In the genomic region with DNA sequence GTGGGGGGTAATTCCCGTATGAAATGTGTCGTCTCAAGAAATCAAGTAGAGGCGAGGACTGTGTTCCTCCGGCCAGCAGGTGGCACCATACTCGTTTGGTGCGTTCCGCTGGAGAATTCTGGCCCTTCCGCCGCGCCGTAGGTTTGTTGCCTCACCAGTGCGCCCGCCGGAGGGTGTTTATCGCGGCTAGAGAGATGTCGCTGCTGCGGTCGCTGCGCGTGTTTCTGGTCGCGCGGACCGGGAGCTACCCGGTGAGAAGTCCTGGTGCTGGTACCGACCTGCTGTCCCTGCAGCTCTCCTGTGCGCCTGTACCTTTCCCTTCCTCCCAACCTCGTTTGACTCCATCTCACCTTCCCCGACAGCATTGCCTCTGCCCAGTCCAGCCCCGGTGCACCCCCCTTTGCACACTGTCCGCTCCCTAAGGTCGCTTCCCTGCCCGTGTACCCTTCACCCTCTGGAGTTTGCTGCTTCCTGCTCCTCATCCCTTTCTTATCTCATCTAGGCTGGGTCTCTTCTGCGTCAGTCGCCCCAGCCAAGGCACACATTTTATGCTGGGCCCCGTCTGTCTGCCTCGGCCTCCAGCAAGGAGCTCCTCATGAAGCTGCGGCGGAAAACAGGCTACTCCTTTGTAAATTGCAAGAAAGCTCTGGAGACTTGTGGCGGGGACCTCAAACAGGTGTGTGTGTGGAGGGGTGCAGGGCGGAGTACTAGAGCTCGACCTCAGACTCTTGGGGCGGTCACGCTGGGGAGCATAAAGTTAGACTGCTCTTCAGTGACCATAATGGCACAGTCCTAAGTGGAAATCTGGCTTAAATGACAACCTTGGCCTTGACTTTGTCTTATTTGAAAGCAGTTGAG, we compare ENCODE assay signal across 8 cellular contexts. TPM values are rescaled to one million over a fixed set of nuclear protein-coding genes. Genes with fewer than 3 reads are reported as not detected.
DNase-seq lines count a peak whose midpoint lies in the region; ATAC-seq and TF ChIP-seq lines count a peak whose summit lies in the region.

A gene (plus strand): TSS at position 180 of the 858 bp plus-strand sequence. CDS start 15 bp downstream, at position 195.

- H3K9me2 ChIP-seq in GM23248 (ENCODE audit: insufficient read depth), result no peaks in the 10 kb centered on the region

- H3K9ac ChIP-seq in GM23248, result peak within 1 kb of the TSS; percentile 94

- peaks cover 17% of the 10 kb centered on the region for H3F3A ChIP-seq in GM23248 (ENCODE audit: insufficient read depth)

- H3K27me3 Mint-ChIP-seq in natural killer cell treated with Interleukin-12 subunit alpha and Interleukin-12 subunit beta and Interleukin-15 and Interleukin-18, amount 100 ng/mL, for 72 hours, result no peaks in the 10 kb centered on the region

- peak within 1 kb of the TSS; percentile 98 for H3K4me3 Mint-ChIP-seq in natural killer cell treated with Interleukin-12 subunit alpha and Interleukin-12 subunit beta and Interleukin-15 and Interleukin-18, amount 100 ng/mL, for 72 hours

- H3K4me1 ChIP-seq in GM23248 (ENCODE audit: insufficient read depth), result peaks cover 3% of the 10 kb centered on the region; the same call in 1 of the 2 replicates

- 1 to 2% methylated on average over 45 of the region's 45 CpGs for WGBS in GM23248 (ENCODE audit: low coverage in 1 of 2, low lambda C conversion rate in 2 of 2, missing lambda C conversion rate in 2 of 2), 2 experiments

- H2AFZ ChIP-seq in GM23248, result peak within 1 kb of the TSS; percentile 83

- H3K79me2 ChIP-seq in GM23248 (ENCODE audit: insufficient read depth), result peaks cover 46% of the 10 kb centered on the region

- H3K4me3 ChIP-seq in GM23248 (peak within 1 kb of the TSS; percentile 98), fibroblast of mammary gland (ENCODE audit: control insufficient read depth, low read depth, low read length) (peak within 1 kb of the TSS; percentile 100)

- no peaks in the 10 kb centered on the region for H3K9me3 Mint-ChIP-seq in natural killer cell treated with Interleukin-12 subunit alpha and Interleukin-12 subunit beta and Interleukin-15 and Interleukin-18, amount 100 ng/mL, for 72 hours

- H4K20me1 ChIP-seq in GM23248 (ENCODE audit: insufficient read depth), result no peaks in the 10 kb centered on the region

- H3K36me3 Mint-ChIP-seq in natural killer cell treated with Interleukin-12 subunit alpha and Interleukin-12 subunit beta and Interleukin-15 and Interleukin-18, amount 100 ng/mL, for 72 hours, result peaks cover 17% of the 10 kb centered on the region

- peak within 1 kb of the TSS; percentile 40 for H3K27ac ChIP-seq in GM23248

- peak within 1 kb of the TSS; percentile 93 for H3K4me2 ChIP-seq in GM23248 (ENCODE audit: unreplicated experiment)

- in situ Hi-C loops in GM23248 (cut with MboI), result no loop called here

- H3K27me3 ChIP-seq in GM23248 (replicated peaks; ENCODE audit: insufficient read depth), result no peaks in the 10 kb centered on the region

- peak; percentile 82 for TF ChIP-seq CTCF in fibroblast of mammary gland (conservative IDR thresholded peaks at IDR 0.05; ENCODE audit: control insufficient read depth, insufficient read depth, low read depth, low read length)

- H3K36me3 ChIP-seq in GM23248 (ENCODE audit: low read depth), result peaks cover 25% of the 10 kb centered on the region

- DNase-seq in EL (peak; percentile 92), GM23248 (peak; percentile 97), Kasumi-1 (lab: John Stamatoyannopoulos, UW) (peak; percentile 95 to 96), RKO (ENCODE audit: low spot score) (peak; percentile 94), fibroblast of mammary gland (ENCODE audit: low read depth) (peak; percentile 93)
- peak; percentile 94 to 99 for DNase-seq in activated T-helper 1 cell treated with anti-CD3 and anti-CD28 coated beads, Interleukin-2, amount 50 U/mL, for 16 hours (ENCODE audit: low read depth in 1 of 2, low spot score in 1 of 2)
- peak; percentile 95 for DNase-seq in natural killer cell treated with Interleukin-12 subunit alpha and Interleukin-12 subunit beta and Interleukin-15 and Interleukin-18, amount 100 ng/mL, for 72 hours (ENCODE audit: low spot score)
- peak; percentile 99 for DNase-seq in stimulated activated naive CD8-positive, alpha-beta T cell treated with anti-CD3 and anti-CD28 coated beads, Interleukin-15, Interleukin-2, amounts not matched to agents 100 U/mL and 50 U/mL, for 24 hours

- ATAC-seq in natural killer cell treated with Interleukin-12 subunit alpha and Interleukin-12 subunit beta and Interleukin-15 and Interleukin-18, amount 100 ng/mL, for 72 hours, result peak; percentile 91 to 92
- ATAC-seq in stimulated activated naive CD8-positive, alpha-beta T cell treated with anti-CD3 and anti-CD28 coated beads, Interleukin-15, Interleukin-2, amounts not matched to agents 100 U/mL and 50 U/mL, for 24 hours, result peak; percentile 87

- H3K27ac Mint-ChIP-seq in natural killer cell treated with Interleukin-12 subunit alpha and Interleukin-12 subunit beta and Interleukin-15 and Interleukin-18, amount 100 ng/mL, for 72 hours, result peak within 1 kb of the TSS; percentile 81 to 94

- no peaks in the 10 kb centered on the region for H3K9me3 ChIP-seq in GM23248 (ENCODE audit: low read depth)

- peaks cover 34 to 35% of the 10 kb centered on the region in 2 donors for H3K4me1 Mint-ChIP-seq in natural killer cell treated with Interleukin-12 subunit alpha and Interleukin-12 subunit beta and Interleukin-15 and Interleukin-18, amount 100 ng/mL, for 72 hours (ENCODE audit: low read depth in 2 of 2)

RNA-seq across cellular contexts. Expression of the gene that starts here (rescaled TPM):
- total RNA-seq in GM23248 (2014; rRNA removed; shearing (Covaris generic)), result 13.0 and 37.9 TPM in 2 replicates
- 36.1 and 42.2 TPM in 2 replicates for polyA plus RNA-seq in GM23248 (2016; fragmentation: Nextera tagmentation; extraction: Ambion mirVana)
- 10 to 100 TPM; 43.2 to 44.6 TPM for total RNA-seq in natural killer cell treated with Interleukin-12 subunit alpha and Interleukin-12 subunit beta and Interleukin-15 and Interleukin-18, amount 100 ng/mL, for 72 hours

Comparison
In these comparisons a context has a peak if more than half of its experiments do, and no peak if none do; other contexts are left out.
1. Peak in every context shown above with its lines: DNase-seq, ATAC-seq, H3K4me3 ChIP-seq and H3K27ac ChIP-seq.